1 cellular context compared by ENCODE assay signal in the genomic region with DNA sequence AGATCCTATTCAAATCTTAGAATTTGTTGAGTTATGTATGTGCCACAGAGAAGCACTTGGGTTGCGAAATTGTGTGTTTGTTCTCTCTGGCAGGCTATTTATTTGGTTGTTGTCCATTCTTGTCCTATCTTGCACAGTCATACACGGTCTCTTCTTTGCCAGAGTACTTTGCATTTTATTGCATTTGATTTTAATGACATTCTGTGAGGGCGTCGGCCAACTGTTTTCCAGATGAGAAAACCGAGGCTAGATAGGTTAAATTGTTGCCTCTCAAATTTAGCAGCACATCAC.
TF ChIP-seq lines count a peak whose summit lies in the region.

No MANE protein-coding gene starts in this region.

TF ChIP-seq in A549, 52 proteins besides CTCF, POLR2A, EP300 and RAD21 (continued from another document):
- TF ChIP-seq, protein P1, sequence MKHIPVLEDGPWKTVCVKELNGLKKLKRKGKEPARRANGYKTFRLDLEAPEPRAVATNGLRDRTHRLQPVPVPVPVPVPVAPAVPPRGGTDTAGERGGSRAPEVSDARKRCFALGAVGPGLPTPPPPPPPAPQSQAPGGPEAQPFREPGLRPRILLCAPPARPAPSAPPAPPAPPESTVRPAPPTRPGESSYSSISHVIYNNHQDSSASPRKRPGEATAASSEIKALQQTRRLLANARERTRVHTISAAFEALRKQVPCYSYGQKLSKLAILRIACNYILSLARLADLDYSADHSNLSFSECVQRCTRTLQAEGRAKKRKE (CRISPR knock-in tag; IDR thresholded peaks at IDR 0.05; ENCODE audit: low read depth) = no peak
- TF ChIP-seq CEBPB (IDR thresholded peaks at IDR 0.05) (peak; percentile 75 to 86), TP53 (CRISPR knock-in tag; IDR thresholded peaks at IDR 0.05) (no peak), EHF (CRISPR knock-in tag; IDR thresholded peaks at IDR 0.05) (no peak)
TF ChIP-seq in A549: peak in this region for 1.
